ENCODE assay signal across 1 cellular context in the genomic region with DNA sequence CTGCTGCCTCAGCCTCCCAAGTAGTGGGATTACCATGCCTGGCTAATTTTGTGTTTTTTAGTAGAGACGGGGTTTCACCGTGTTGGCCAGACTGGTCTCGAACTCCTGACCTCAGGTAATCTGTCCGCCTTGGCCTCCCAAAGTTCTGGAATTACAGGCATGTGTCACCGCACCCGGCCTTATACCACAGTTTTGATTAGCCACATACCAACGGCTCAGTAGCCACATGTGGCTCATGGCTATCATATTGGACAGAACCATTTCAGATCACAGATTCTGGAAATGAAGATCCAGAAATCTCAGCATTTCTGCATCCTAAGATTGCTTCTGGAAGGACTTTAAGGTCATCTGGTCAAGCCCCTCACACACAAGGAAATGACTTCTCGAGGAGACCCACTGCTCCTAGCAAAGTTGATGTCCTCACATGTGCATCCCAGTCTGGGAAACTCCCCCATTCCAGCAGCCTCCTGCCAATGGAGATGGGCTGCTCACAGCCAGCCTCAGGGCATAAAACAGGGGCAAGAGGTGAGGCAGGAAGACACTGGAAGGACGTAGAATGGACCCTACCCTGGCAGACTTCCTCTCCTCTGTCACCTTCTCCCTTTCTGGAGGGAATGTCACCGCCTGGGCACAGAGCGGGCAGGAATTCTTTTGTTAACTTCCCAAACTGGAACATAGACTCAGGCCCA.
TF ChIP-seq lines count a peak whose summit lies in the region.

No MANE protein-coding gene starts in this region.

TF ChIP-seq in endothelial cell of umbilical vein, 7 proteins besides CTCF, POLR2A, EP300 and RAD21:
- TF ChIP-seq EZH2 (IDR thresholded peaks at IDR 0.05; ENCODE audit: borderline replicate concordance, low read depth, low read length, severe bottlenecking) (no peak), JUN (IDR thresholded peaks at IDR 0.05; ENCODE audit: borderline replicate concordance, insufficient read depth, insufficient read length, low read depth) (no peak), POLR2AphosphoS5 (IDR thresholded peaks at IDR 0.05; ENCODE audit: insufficient read depth, low read depth, low read length) (no peak), FOS (IDR thresholded peaks at IDR 0.05; ENCODE audit: borderline replicate concordance, insufficient read depth, low read length) (no peak), GATA2 (IDR thresholded peaks at IDR 0.05; ENCODE audit: insufficient read depth, insufficient read length, low read depth, low read length) (no peak), MYC (IDR thresholded peaks at IDR 0.05; ENCODE audit: low read depth, low read length) (no peak)
- TF ChIP-seq, protein P1, sequence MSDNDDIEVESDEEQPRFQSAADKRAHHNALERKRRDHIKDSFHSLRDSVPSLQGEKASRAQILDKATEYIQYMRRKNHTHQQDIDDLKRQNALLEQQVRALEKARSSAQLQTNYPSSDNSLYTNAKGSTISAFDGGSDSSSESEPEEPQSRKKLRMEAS (IDR thresholded peaks at IDR 0.05; ENCODE audit: insufficient read depth, insufficient read length) = no peak
TF ChIP-seq in endothelial cell of umbilical vein: peak in this region for 0.
